ENCODE assay signal across 8 cellular contexts in the genomic region with DNA sequence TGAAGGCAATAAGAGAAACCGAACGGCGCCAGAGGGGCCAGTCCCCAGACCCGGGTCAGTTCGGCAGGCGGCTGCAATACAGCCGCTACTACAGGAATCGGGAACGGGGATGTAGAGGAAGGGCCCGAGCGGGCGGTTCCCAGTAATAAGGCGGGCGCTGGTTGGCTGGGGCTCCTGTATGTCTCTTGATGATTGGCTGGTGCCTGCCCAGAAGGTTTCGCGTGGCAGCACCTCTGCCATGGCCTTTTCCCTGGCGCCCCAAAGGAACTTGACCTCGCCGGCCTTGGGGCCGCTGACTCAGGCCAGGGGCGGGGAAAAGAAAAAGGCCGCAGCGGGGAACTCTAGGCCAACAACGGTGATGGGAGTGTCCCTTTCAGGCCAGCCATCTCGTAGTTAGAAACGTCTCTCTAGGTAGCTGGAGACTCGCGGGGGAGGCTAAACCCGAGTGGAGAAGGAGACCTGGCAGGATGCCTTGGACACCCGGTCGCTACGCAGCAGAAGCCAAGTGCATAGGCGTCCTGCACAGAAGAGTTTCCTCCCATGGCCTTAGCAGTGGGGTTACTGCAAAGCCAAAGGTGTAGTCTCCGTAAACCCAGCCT. TPM values are rescaled to one million over a fixed set of nuclear protein-coding genes. Genes with fewer than 3 reads are reported as not detected.
DNase-seq lines count a peak whose midpoint lies in the region; ATAC-seq and TF ChIP-seq lines count a peak whose summit lies in the region.

A gene with protein sequence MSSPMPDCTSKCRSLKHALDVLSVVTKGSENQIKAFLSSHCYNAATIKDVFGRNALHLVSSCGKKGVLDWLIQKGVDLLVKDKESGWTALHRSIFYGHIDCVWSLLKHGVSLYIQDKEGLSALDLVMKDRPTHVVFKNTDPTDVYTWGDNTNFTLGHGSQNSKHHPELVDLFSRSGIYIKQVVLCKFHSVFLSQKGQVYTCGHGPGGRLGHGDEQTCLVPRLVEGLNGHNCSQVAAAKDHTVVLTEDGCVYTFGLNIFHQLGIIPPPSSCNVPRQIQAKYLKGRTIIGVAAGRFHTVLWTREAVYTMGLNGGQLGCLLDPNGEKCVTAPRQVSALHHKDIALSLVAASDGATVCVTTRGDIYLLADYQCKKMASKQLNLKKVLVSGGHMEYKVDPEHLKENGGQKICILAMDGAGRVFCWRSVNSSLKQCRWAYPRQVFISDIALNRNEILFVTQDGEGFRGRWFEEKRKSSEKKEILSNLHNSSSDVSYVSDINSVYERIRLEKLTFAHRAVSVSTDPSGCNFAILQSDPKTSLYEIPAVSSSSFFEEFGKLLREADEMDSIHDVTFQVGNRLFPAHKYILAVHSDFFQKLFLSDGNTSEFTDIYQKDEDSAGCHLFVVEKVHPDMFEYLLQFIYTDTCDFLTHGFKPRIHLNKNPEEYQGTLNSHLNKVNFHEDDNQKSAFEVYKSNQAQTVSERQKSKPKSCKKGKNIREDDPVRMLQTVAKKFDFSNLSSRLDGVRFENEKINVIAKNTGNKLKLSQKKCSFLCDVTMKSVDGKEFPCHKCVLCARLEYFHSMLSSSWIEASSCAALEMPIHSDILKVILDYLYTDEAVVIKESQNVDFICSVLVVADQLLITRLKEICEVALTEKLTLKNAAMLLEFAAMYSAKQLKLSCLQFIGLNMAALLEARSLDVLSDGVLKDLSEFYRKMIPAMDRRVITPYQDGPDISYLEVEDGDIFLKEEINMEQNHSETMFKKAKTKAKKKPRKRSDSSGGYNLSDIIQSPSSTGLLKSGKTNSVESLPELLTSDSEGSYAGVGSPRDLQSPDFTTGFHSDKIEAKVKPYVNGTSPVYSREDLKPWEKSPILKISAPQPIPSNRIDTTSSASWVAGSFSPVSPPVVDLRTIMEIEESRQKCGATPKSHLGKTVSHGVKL (N-terminal part only) (minus strand): TSS at position 111 of the 599 bp plus-strand sequence. CDS start 7,258 bp downstream, outside the sequence.

- H3K4me1 ChIP-seq in right lobe of liver, result peaks cover 0 to 27% (median 2%) of the 10 kb centered on the region in 4 donors

- ATAC-seq in GM19395 (IDR thresholded peaks at IDR 0.05; ENCODE audit: unreplicated experiment) (peak; percentile 88), HG03565 (IDR thresholded peaks at IDR 0.05; ENCODE audit: unreplicated experiment) (peak; percentile 89), right lobe of liver (peak; percentile 88 to 97 (median 92))

- no peaks in the 10 kb centered on the region for H3K27me3 ChIP-seq in right lobe of liver

- intact Hi-C loops in right lobe of liver (cut with DNase I), result no loop called here

- no peaks in the 10 kb centered on the region for H3K9me3 ChIP-seq in right lobe of liver

- DNase-seq in NCI-H774 (lab: John Stamatoyannopoulos, UW), result peak; percentile 97
- DNase-seq in activated CD4-positive, alpha-beta T cell treated with anti-CD3 and anti-CD28 coated beads, Interleukin-2, amount 50 U/mL, for 4 hours, result peak; percentile 87 to 92
- peak; percentile 78 to 95 for DNase-seq in dermis microvascular lymphatic vessel endothelial cell (ENCODE audit: low read depth in 2 of 2)
- DNase-seq in right lobe of liver, result peak; percentile 94 to 97 (median 97)
- DNase-seq in stimulated activated CD4-positive, alpha-beta T cell treated with anti-CD3 and anti-CD28 coated beads, Interleukin-4, amount 100 ng/mL, for 48 hours (ENCODE audit: low read depth in 2 of 2), result peak; percentile 82

- peak within 1 kb of the TSS; percentile 87 for H3K27ac ChIP-seq in C4-2B
- H3K27ac ChIP-seq in right lobe of liver, result peak within 1 kb of the TSS; percentile 97 to 99 (median 99)

- H3K4me3 ChIP-seq in right lobe of liver, result peak within 1 kb of the TSS; percentile 86 to 88 (median 87)

- TF ChIP-seq POLR2A in right lobe of liver (IDR thresholded peaks at IDR 0.05), result peak; percentile 95

- no peaks in the 10 kb centered on the region for H3K36me3 ChIP-seq in right lobe of liver

- no peak for TF ChIP-seq CTCF in C4-2B (conservative IDR thresholded peaks at IDR 0.05)
- no peak for TF ChIP-seq CTCF in right lobe of liver (IDR thresholded peaks at IDR 0.05)

- 1% methylated on average over 29 of the region's 34 CpGs for WGBS in right lobe of liver (ENCODE audit: insufficient coverage, low coverage, low lambda C conversion rate, missing lambda C conversion rate)

RNA-seq across cellular contexts. Expression of the gene that starts here (rescaled TPM):
- total RNA-seq in dermis microvascular lymphatic vessel endothelial cell, result 36.4 and 38.6 TPM in 2 replicates
- total RNA-seq in right lobe of liver, result 10 to 100 TPM; 24.9 to 44.5 (median 28.9) TPM

Comparison
In these comparisons a context has a peak if more than half of its experiments do, and no peak if none do; other contexts are left out.
1. Peak in every context shown above with its lines: DNase-seq, ATAC-seq, H3K4me3 ChIP-seq and H3K27ac ChIP-seq.